Comparison of ENCODE assay signal across 8 cellular contexts in the genomic region with DNA sequence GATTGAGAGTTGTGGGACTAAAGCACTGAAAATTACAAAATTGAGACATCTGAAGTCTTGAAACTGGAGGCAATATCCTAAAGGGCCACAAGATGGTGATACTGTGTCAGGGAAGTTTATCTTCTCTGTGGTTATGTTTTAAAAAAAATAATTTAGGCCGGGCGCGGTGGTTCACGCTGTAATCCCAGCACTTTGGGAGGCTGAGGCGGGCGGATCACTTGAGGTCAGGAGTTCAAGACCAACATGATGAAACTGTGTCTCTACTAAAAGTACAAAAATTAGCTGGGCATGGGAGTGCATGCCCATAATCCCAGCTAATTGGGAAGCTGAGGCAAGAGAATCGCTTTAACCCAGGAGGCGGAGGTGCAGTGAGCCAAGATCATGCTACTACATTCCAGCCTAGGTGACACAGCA. TPM values are rescaled to one million over a fixed set of nuclear protein-coding genes. Genes with fewer than 3 reads are reported as not detected.
DNase-seq lines count a peak whose midpoint lies in the region; ATAC-seq and TF ChIP-seq lines count a peak whose summit lies in the region.

No MANE protein-coding gene starts in this region.

- no peak overlapping the region for H3K27ac ChIP-seq in heart right ventricle

- no peaks in the 10 kb centered on the region for H3K9me3 Mint-ChIP-seq in activated T-helper 17 cell treated with anti-CD3 and anti-CD28 coated beads, Interleukin-2, amount 50 U/mL, for 72 hours

- H3K27ac Mint-ChIP-seq in activated T-helper 17 cell treated with anti-CD3 and anti-CD28 coated beads, Interleukin-2, amount 50 U/mL, for 72 hours: no peak overlapping the region

- TF ChIP-seq CTCF in BJ (IDR thresholded peaks at IDR 0.05; ENCODE audit: insufficient read depth, low read depth, low read length): peak; percentile 70
- peak; percentile 26 to 76 (median 68) for TF ChIP-seq CTCF in heart right ventricle (IDR thresholded peaks at IDR 0.05)

- no peaks in the 10 kb centered on the region for H3K9me3 ChIP-seq in heart right ventricle

- CTCF ChIA-PET in BJ (lab: Yijun Ruan, JAX): interaction anchor here (0.6 to 2.1 kb wide), 15 partner anchors 9 to 880 kb away, joined by 3 to 10 read pairs (median 4); no protein-coding TSS in a partner anchor

- H3K4me1 Mint-ChIP-seq in activated T-helper 17 cell treated with anti-CD3 and anti-CD28 coated beads, Interleukin-2, amount 50 U/mL, for 72 hours: peaks cover 5% of the 10 kb centered on the region

- H3K4me3 Mint-ChIP-seq in activated T-helper 17 cell treated with anti-CD3 and anti-CD28 coated beads, Interleukin-2, amount 50 U/mL, for 72 hours: no peak overlapping the region

- ATAC-seq in GM18508 (IDR thresholded peaks at IDR 0.05; ENCODE audit: insufficient read depth, unreplicated experiment) (peak; percentile 53), HG03095 (IDR thresholded peaks at IDR 0.05; ENCODE audit: unreplicated experiment) (peak; percentile 77), heart right ventricle (peak in 5 of 8 donors; percentile 61 to 86 (median 71))
- ATAC-seq in activated T-helper 17 cell treated with anti-CD3 and anti-CD28 coated beads, Interleukin-2, amount 50 U/mL, for 72 hours (replicated peaks): peak; percentile 52

- H3K36me3 ChIP-seq in BJ (ENCODE audit: control insufficient read depth, insufficient read depth, low read length): no peaks in the 10 kb centered on the region
- H3K36me3 ChIP-seq in heart right ventricle: peaks cover 0 to 95% (median 16%) of the 10 kb centered on the region in 9 donors

- intact Hi-C loops in heart right ventricle (cut with DNase I): loop anchor here in 7 of 10 donors (2.0 to 5.0 kb wide), 2 partner anchors 274 to 276 kb away; no protein-coding TSS in a partner anchor
- intact Hi-C loops in posterior vena cava (cut with DNase I): no loop called here

- POLR2A ChIA-PET in BJ (lab: Charles Lee): interaction anchor here (0.5 kb wide), 1 partner anchor 1214 kb away, joined by 3 read pairs; no protein-coding TSS in a partner anchor

- H3K27me3 ChIP-seq in BJ (ENCODE audit: control insufficient read depth, insufficient read depth, low read length): no peaks in the 10 kb centered on the region
- H3K27me3 ChIP-seq in heart right ventricle: no peaks in the 10 kb centered on the region

- no peaks in the 10 kb centered on the region for H3K27me3 Mint-ChIP-seq in activated T-helper 17 cell treated with anti-CD3 and anti-CD28 coated beads, Interleukin-2, amount 50 U/mL, for 72 hours

- peaks cover 0 to 5% (median 0%) of the 10 kb centered on the region in 9 donors for H3K4me1 ChIP-seq in heart right ventricle

- H3K36me3 Mint-ChIP-seq in activated T-helper 17 cell treated with anti-CD3 and anti-CD28 coated beads, Interleukin-2, amount 50 U/mL, for 72 hours (ENCODE audit: low read depth): peaks cover 37% of the 10 kb centered on the region

- H3K4me3 ChIP-seq in BJ (ENCODE audit: low read depth, low read length) (no peak overlapping the region), heart right ventricle (no peak overlapping the region)

- 38 to 45% methylated on average over 8 of the region's 8 CpGs for WGBS in heart right ventricle, 2 donors

- peak; percentile 17 for DNase-seq in BJ (ENCODE audit: low read depth)
- DNase-seq in NCI-H524 (lab: John Stamatoyannopoulos, UW): peak; percentile 36 to 76
- DNase-seq in heart right ventricle: peak in 1 of 2 donors; percentile 44
- DNase-seq in putamen (ENCODE audit: low spot score): peak; percentile 30
- DNase-seq in posterior vena cava (ENCODE audit: low spot score): no peak

RNA-seq across cellular contexts. Expression of a gene that starts 17.9 kb away (rescaled TPM):
- polyA plus RNA-seq in BJ (2011; rRNA removed): 34.5 and 49.3 TPM in 2 replicates
- 6.0 and 9.5 TPM in 2 replicates for polyA minus RNA-seq in BJ (2011; rRNA and poly(A)+ RNA removed)
- total RNA-seq in activated T-helper 17 cell treated with anti-CD3 and anti-CD28 coated beads, Interleukin-2, amount 50 U/mL, for 72 hours: 10 to 100 TPM; 45.3 to 60.1 TPM
- total RNA-seq in heart right ventricle: 10 to 100 TPM; 39.7 to 56.7 (median 46.6) TPM
- 10 to 100 TPM; 14.7 to 31.7 TPM for polyA plus RNA-seq in heart right ventricle
- 10 to 100 TPM; 30.2 to 39.0 TPM for total RNA-seq in posterior vena cava

RNA-seq across cellular contexts. Expression of a gene that starts 55.9 kb away (rescaled TPM):
- 22.5 and 46.7 TPM in 2 replicates for polyA plus RNA-seq in BJ (2011; rRNA removed)
- 18.3 and 28.5 TPM in 2 replicates for polyA minus RNA-seq in BJ (2011; rRNA and poly(A)+ RNA removed)
- total RNA-seq in activated T-helper 17 cell treated with anti-CD3 and anti-CD28 coated beads, Interleukin-2, amount 50 U/mL, for 72 hours: 10 to 100 TPM; 26.5 to 28.6 TPM
- 10 to 100 TPM; 23.9 to 40.4 (median 29.8) TPM for total RNA-seq in heart right ventricle
- 10 to 100 TPM; 18.8 to 20.7 TPM for polyA plus RNA-seq in heart right ventricle
- total RNA-seq in posterior vena cava: 10 to 100 TPM; 45.5 to 54.6 TPM

Comparison
In these comparisons a context has a peak if more than half of its experiments do, and no peak if none do; other contexts are left out.
1. intact Hi-C loops: an anchor here in heart right ventricle (2.0 to 5.0 kb wide); none called in posterior vena cava.